20 cellular contexts compared by ENCODE assay signal in the genomic region with DNA sequence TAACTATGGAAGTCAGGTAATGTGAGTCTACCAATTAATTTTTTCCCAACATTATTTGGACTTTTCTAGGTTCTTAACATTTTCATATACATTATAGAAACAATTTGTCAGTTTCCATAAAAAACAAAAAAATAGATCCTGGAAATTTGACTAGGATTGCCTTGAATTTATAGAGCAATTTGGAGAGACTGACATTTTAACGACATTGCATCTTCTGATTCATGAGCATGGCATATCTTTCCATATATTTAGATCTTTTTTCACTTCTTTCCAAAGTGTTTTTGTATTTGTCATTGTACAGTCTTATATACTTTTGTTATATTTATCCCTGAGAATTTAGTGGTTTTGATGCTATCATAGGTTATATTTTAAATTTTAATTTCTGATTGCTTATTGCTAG.
"Had no signal": no experiment of that assay in that cellular context is flagged by ENCODE, and none has a peak within 500 bp of the region (broad histone marks: within the 10 kb centered on the region; RNA-seq: fewer than 3 reads in every experiment).

No MANE protein-coding gene starts in this region.

- ATAC-seq: esophagus mucosa; gastrocnemius medialis; heart right ventricle; mucosa of descending colon; psoas muscle; right lobe of liver; stimulated activated effector memory CD8-positive, alpha-beta T cell treated with anti-CD3 and anti-CD28 coated beads, Interleukin-12 subunit alpha, Interleukin-12 subunit beta, amount 100 ng/mL, for 72 hours had no signal

- H3K9me3 Mint-ChIP-seq: stimulated activated effector memory CD8-positive, alpha-beta T cell treated with anti-CD3 and anti-CD28 coated beads, Interleukin-12 subunit alpha, Interleukin-12 subunit beta, amount 100 ng/mL, for 72 hours had no signal

- H3K27ac ChIP-seq: right lobe of liver, stomach, thoracic aorta, transverse colon had no signal

- H3K4me3 ChIP-seq: dorsolateral prefrontal cortex, gastrocnemius medialis, heart right ventricle, mucosa of descending colon, psoas muscle, right lobe of liver, stomach, thoracic aorta, transverse colon had no signal

- H3K36me3 ChIP-seq: right lobe of liver, thoracic aorta, transverse colon had no signal

- H3K4me1 ChIP-seq: right lobe of liver had no signal

- H3K4me3 Mint-ChIP-seq: nephron; stimulated activated effector memory CD8-positive, alpha-beta T cell treated with anti-CD3 and anti-CD28 coated beads, Interleukin-12 subunit alpha, Interleukin-12 subunit beta, amount 100 ng/mL, for 72 hours had no signal

- H3K4me1 Mint-ChIP-seq: nephron had no signal

- DNase-seq: cortex of kidney; dorsolateral prefrontal cortex; effector CD8-positive, alpha-beta T cell; gastrocnemius medialis; heart right ventricle; hypothalamus; kidney glomerular epithelial cell; mucosa of descending colon; psoas muscle; retina; right lobe of liver; stimulated activated CD4-positive, alpha-beta T cell treated with anti-CD3 and anti-CD28 coated beads, Interleukin-4, amount 100 ng/mL, for 1 hour; stimulated activated CD8-positive, alpha-beta memory T cell treated with anti-CD3 and anti-CD28 coated beads, Interleukin-4, amount 100 ng/mL, for 48 hours; stomach; substantia nigra; transverse colon had no signal

- H3K27me3 ChIP-seq: dorsolateral prefrontal cortex, gastrocnemius medialis, heart right ventricle, right lobe of liver, stomach, transverse colon had no signal

- H3K9me3 ChIP-seq: gastrocnemius medialis, mucosa of descending colon, psoas muscle, right lobe of liver, stomach, thoracic aorta, transverse colon had no signal
